Comparison of ENCODE assay signal across 20 cellular contexts in the genomic region with DNA sequence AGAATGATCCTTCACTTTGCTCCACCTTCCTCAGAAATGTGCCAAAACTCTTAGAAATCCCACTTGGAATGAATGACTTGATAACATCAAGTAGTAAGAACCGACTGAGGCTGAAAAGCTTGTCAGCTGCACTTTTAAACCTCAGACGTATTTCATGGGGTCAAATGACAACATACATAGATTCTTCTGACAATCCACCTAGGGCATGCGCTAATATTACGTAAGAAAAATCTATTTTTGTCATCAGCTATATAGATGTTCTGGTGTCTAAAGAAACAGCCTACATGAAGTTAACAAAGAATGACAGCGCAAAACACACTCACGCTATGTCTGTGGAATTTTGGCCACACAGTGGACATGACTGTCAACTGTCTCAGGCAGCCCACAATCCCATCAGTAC.
"Had no signal": no experiment of that assay in that cellular context is flagged by ENCODE, and none has a peak within 500 bp of the region (broad histone marks: within the 10 kb centered on the region; RNA-seq: fewer than 3 reads in every experiment).

No MANE protein-coding gene starts in this region.

- H3K27ac ChIP-seq: brain microvascular endothelial cell, psoas muscle, sigmoid colon, transverse colon had no signal

- H2AFZ ChIP-seq: hepatocyte had no signal

- H3K27me3 ChIP-seq: brain microvascular endothelial cell, hepatocyte, sigmoid colon, transverse colon had no signal

- H3K9me3 ChIP-seq: mucosa of descending colon, psoas muscle, sigmoid colon, transverse colon had no signal

- FAIRE-seq: TTC549 had no signal

- H3K36me3 ChIP-seq: brain microvascular endothelial cell, sigmoid colon, transverse colon had no signal

- ATAC-seq: activated naive CD4-positive, alpha-beta T cell treated with anti-CD3 and anti-CD28 coated beads, Interleukin-2, amount 50 U/mL, for 72 hours; effector memory CD8-positive, alpha-beta T cell; mucosa of descending colon; natural killer cell; psoas muscle had no signal

- H3K4me3 ChIP-seq: hepatocyte, mucosa of descending colon, psoas muscle, sigmoid colon, transverse colon had no signal

- DNase-seq: activated B cell treated with CpG ODN at 0.5 μM for 24 hours; activated CD4-positive, alpha-beta T cell treated with anti-CD3 and anti-CD28 coated beads, Interleukin-2, amount 50 U/mL, for 1 hour; activated effector memory CD4-positive, alpha-beta T cell treated with Interleukin-2 at 50 U/mL for 16 hours; amniotic stem cell; brain microvascular endothelial cell; cerebellar nuclear complex; effector memory CD8-positive, alpha-beta T cell; erythroblast; mucosa of descending colon; natural killer cell; occipital lobe; psoas muscle; sigmoid colon; stimulated activated naive CD4-positive, alpha-beta T cell; substantia nigra; T-helper 2 cell; transverse colon had no signal

- H3K4me2 ChIP-seq: hepatocyte had no signal
